Comparison of ENCODE assay signal across 8 cellular contexts in the genomic region with DNA sequence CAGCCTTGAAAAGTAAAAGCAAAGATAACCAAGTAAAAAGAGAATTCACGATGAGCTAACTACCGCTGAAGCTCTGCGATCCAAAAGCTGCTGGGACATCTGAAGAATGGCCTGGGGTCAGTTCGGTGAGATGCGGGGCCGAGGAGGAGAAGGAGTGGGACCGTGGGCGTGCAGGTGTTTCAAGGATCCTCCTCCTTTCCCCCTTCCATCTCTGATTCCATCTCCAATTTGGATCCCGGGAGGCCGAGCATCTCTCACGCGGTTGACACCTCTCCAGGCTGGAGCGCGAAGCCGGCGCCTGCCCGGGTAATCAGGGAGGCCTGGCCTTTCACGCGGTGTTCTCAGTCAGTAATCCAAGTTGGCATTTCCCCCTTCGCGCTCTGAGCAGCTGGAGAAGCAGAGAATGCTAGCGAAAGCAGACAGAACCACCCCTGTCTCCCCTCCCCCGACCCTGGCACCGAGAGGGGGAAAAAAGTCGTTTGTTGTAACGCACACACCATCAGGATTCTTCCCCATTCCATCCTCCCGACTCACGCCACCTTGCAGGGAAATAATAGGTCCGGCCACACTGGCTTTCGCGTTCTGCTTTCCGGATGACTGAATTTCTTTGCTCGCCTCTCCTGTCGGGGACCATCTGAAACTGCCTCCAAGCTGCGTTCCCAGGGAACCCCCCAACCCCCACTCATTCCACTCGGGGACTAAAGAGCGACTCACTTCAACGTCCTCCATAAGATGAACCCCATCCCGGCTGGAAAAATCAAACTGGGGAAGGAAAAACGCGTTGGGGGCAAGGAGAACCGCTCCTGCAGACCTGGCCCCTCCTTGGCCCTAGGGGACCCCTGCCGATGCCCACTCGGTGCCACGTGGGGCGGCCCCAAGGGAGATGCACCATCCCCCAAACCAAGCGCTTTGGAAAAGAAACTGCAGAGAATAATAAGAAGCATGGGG. TPM values are rescaled to one million over a fixed set of nuclear protein-coding genes. Genes with fewer than 3 reads are reported as not detected.
DNase-seq lines count a peak whose midpoint lies in the region; ATAC-seq and TF ChIP-seq lines count a peak whose summit lies in the region.

No MANE protein-coding gene starts in this region.

- no peak for DNase-seq in activated CD4-positive, alpha-beta T cell treated with anti-CD3 and anti-CD28 coated beads, Interleukin-2, amount 10 ng/mL, durations not matched to agents 7 days and 5 days
- no peak for DNase-seq in activated CD4-positive, alpha-beta T cell treated with anti-CD3 and anti-CD28 coated beads, Interleukin-2, amount 50 U/mL, for 1 hour
- no peak for DNase-seq in foreskin keratinocyte
- DNase-seq in stimulated activated naive CD8-positive, alpha-beta T cell treated with anti-CD3 and anti-CD28 coated beads, Interleukin-15, amount 100 ng/mL, for 72 hours = peak in 1 of 2 donors; percentile 2
- no peak for DNase-seq in activated effector memory CD4-positive, alpha-beta T cell treated with Interleukin-2 at 50 U/mL for 16 hours

- ATAC-seq in SK-N-SH treated with all-trans-retinoic acid at 6 μM for 48 hours (peak; percentile 74), foreskin keratinocyte (peak; percentile 57), HG02588 (IDR thresholded peaks at IDR 0.05; ENCODE audit: unreplicated experiment) (no peak), HG02973 (IDR thresholded peaks at IDR 0.05; ENCODE audit: unreplicated experiment) (no peak)
- ATAC-seq in stimulated activated naive CD8-positive, alpha-beta T cell treated with anti-CD3 and anti-CD28 coated beads, Interleukin-15, amount 100 ng/mL, for 72 hours = no peak

- peak overlapping the region; percentile 61 for H3K4me3 Mint-ChIP-seq in activated CD4-positive, alpha-beta T cell treated with anti-CD3 and anti-CD28 coated beads, Interleukin-2, amount 10 ng/mL, durations not matched to agents 7 days and 5 days
- H3K4me3 Mint-ChIP-seq in stimulated activated naive CD8-positive, alpha-beta T cell treated with anti-CD3 and anti-CD28 coated beads, Interleukin-15, amount 100 ng/mL, for 72 hours = peak overlapping the region; percentile 68 to 75

- H3K4me1 ChIP-seq in foreskin keratinocyte = peaks cover 4% of the 10 kb centered on the region

- H3K9me3 Mint-ChIP-seq in activated CD4-positive, alpha-beta T cell treated with anti-CD3 and anti-CD28 coated beads, Interleukin-2, amount 10 ng/mL, durations not matched to agents 7 days and 5 days = no peaks in the 10 kb centered on the region
- H3K9me3 Mint-ChIP-seq in stimulated activated naive CD8-positive, alpha-beta T cell treated with anti-CD3 and anti-CD28 coated beads, Interleukin-15, amount 100 ng/mL, for 72 hours = no peaks in the 10 kb centered on the region

- CTCF ChIA-PET in activated CD4-positive, alpha-beta T cell treated with anti-CD3 and anti-CD28 coated beads, Interleukin-2, amount 10 ng/mL, durations not matched to agents 7 days and 5 days (lab: Charles Lee) = interaction anchor here (0.8 to 6.7 kb wide), 4 partner anchors 11 to 223 kb away, joined by 3 to 45 read pairs (median 4); a partner anchor contains a TSS

- peaks cover 37% of the 10 kb centered on the region for H3K4me1 Mint-ChIP-seq in activated CD4-positive, alpha-beta T cell treated with anti-CD3 and anti-CD28 coated beads, Interleukin-2, amount 10 ng/mL, durations not matched to agents 7 days and 5 days
- peaks cover 43% of the 10 kb centered on the region for H3K4me1 Mint-ChIP-seq in stimulated activated naive CD8-positive, alpha-beta T cell treated with anti-CD3 and anti-CD28 coated beads, Interleukin-15, amount 100 ng/mL, for 72 hours

- peak overlapping the region; percentile 60 for H3K27ac Mint-ChIP-seq in activated CD4-positive, alpha-beta T cell treated with anti-CD3 and anti-CD28 coated beads, Interleukin-2, amount 10 ng/mL, durations not matched to agents 7 days and 5 days
- H3K27ac Mint-ChIP-seq in stimulated activated naive CD8-positive, alpha-beta T cell treated with anti-CD3 and anti-CD28 coated beads, Interleukin-15, amount 100 ng/mL, for 72 hours = no peak overlapping the region

- peaks cover 85% of the 10 kb centered on the region for H3K27me3 Mint-ChIP-seq in activated CD4-positive, alpha-beta T cell treated with anti-CD3 and anti-CD28 coated beads, Interleukin-2, amount 10 ng/mL, durations not matched to agents 7 days and 5 days
- H3K27me3 Mint-ChIP-seq in stimulated activated naive CD8-positive, alpha-beta T cell treated with anti-CD3 and anti-CD28 coated beads, Interleukin-15, amount 100 ng/mL, for 72 hours = peaks cover 90% of the 10 kb centered on the region

- H3K27ac ChIP-seq in foreskin keratinocyte = no peak overlapping the region

- peaks cover 4% of the 10 kb centered on the region for H3K36me3 Mint-ChIP-seq in activated CD4-positive, alpha-beta T cell treated with anti-CD3 and anti-CD28 coated beads, Interleukin-2, amount 10 ng/mL, durations not matched to agents 7 days and 5 days (ENCODE audit: low read depth)

- peaks cover 100% of the 10 kb centered on the region for H3K27me3 ChIP-seq in foreskin keratinocyte

- POLR2A ChIA-PET in activated CD4-positive, alpha-beta T cell treated with anti-CD3 and anti-CD28 coated beads, Interleukin-2, amount 10 ng/mL, durations not matched to agents 7 days and 5 days (lab: Charles Lee) = no interaction called here

- no peak for TF ChIP-seq CTCF in foreskin keratinocyte (conservative IDR thresholded peaks at IDR 0.05)

TF ChIP-seq in SK-N-SH treated with all-trans-retinoic acid at 6 μM for 48 hours, 23 proteins besides CTCF, POLR2A, EP300 and RAD21:
- TF ChIP-seq TOX (CRISPR knock-in tag; IDR thresholded peaks at IDR 0.05; ENCODE audit: borderline replicate concordance) = no peak

RNA-seq across cellular contexts. Expression of a gene that starts 6.5 kb away (rescaled TPM):
- not detected for total RNA-seq in activated CD4-positive, alpha-beta T cell treated with anti-CD3 and anti-CD28 coated beads, Interleukin-2, amount 10 ng/mL, durations not matched to agents 7 days and 5 days
- total RNA-seq in foreskin keratinocyte = not detected in 2 replicates
- polyA plus RNA-seq in foreskin keratinocyte = not detected in 2 replicates

Comparison
In these comparisons a context has a peak if more than half of its experiments do, and no peak if none do; other contexts are left out.
1. ATAC-seq: peak in SK-N-SH treated with all-trans-retinoic acid at 6 μM for 48 hours (single experiment) and foreskin keratinocyte (single experiment); none in stimulated activated naive CD8-positive, alpha-beta T cell treated with anti-CD3 and anti-CD28 coated beads, Interleukin-15, amount 100 ng/mL, for 72 hours (single experiment), HG02588 (single experiment) and HG02973 (single experiment).